ENCODE assay signal across 21 cellular contexts in the genomic region with DNA sequence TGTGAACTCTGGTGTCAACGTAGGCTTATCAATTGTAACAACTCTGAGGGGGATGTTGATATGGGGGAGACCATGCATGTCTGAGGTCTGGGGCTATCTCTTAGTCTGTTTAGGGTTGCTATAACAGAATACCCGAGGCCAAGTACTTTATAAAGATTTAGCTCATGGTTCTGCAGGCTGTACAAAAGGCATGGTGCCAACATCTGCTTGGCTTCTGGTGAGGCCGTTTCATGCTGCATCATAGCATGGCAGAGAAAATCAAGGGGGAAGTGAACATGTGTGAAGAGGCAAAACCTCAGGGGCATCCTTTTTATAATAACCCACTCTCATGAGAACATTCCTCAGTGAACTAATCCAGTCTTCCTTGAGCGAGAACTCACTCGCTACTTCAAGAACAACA.
A peak's percentile ranks its signal among the peaks of the same experiment; 100 is the strongest.
DNase-seq lines count a peak whose midpoint lies in the region; ATAC-seq and TF ChIP-seq lines count a peak whose summit lies in the region.
"Had no signal": no experiment of that assay in that cellular context is flagged by ENCODE, and none has a peak within 500 bp of the region (broad histone marks: within the 10 kb centered on the region; RNA-seq: fewer than 3 reads in every experiment).

No MANE protein-coding gene starts in this region.

- peak in 3 of 4 donors; percentile 38 to 48 (median 47) for ATAC-seq in heart left ventricle
- peak; percentile 42 for ATAC-seq in left ventricle myocardium superior
- ATAC-seq in stimulated activated naive CD8-positive, alpha-beta T cell treated with anti-CD3 and anti-CD28 coated beads, Interleukin-15, Interleukin-2, amounts not matched to agents 100 U/mL and 50 U/mL, for 24 hours = no peak
- ATAC-seq: A549, HCT116, Panc1 had no signal

- H3K4me2 ChIP-seq in H9 (ENCODE audit: insufficient read depth, insufficient read length, low read length) = no peak overlapping the region
- H3K4me2 ChIP-seq: A549, BLaER1, KMS-11 had no signal

- 60 to 71% (median 61%) methylated on average over 5 of the region's 5 CpGs for WGBS in heart left ventricle, 4 donors
- no CpG with 5 or more reads among the region's 5 CpGs for WGBS in H9 (ENCODE audit: extremely low coverage, insufficient read length, low lambda C conversion rate)

- no peak overlapping the region for H4K5ac ChIP-seq in H9 (ENCODE audit: insufficient read length, low read depth, low read length)

- H3K4ac ChIP-seq in H9 (ENCODE audit: low read depth, low read length) = no peak overlapping the region

- no peaks in the 10 kb centered on the region for H3K36me3 Mint-ChIP-seq in osteocyte (ENCODE audit: unreplicated experiment)
- no peaks in the 10 kb centered on the region for H3K36me3 Mint-ChIP-seq in H9 (ENCODE audit: insufficient read depth in 1 of 3, low read depth in 3 of 3)

- no peaks in the 10 kb centered on the region for H3K79me1 ChIP-seq in H9 (ENCODE audit: insufficient read depth, low read depth, low read length, poor library complexity, severe bottlenecking)

- H2BK5ac ChIP-seq in H9 (ENCODE audit: insufficient read length, low read length) = no peak overlapping the region

- H2BK20ac ChIP-seq in H9 (ENCODE audit: low read depth, low read length, poor library complexity, severe bottlenecking) = no peak overlapping the region

- no peaks in the 10 kb centered on the region for H3K23me2 ChIP-seq in H9 (ENCODE audit: insufficient read length, low read depth, low read length, poor library complexity, severe bottlenecking)

- H4K8ac ChIP-seq in H9 (replicated peaks; ENCODE audit: insufficient read length, low read depth, low read length) = no peak overlapping the region

- H3T11ph ChIP-seq in H9 (ENCODE audit: low read length) = no peak overlapping the region

- no peak overlapping the region for H3K4me3 ChIP-seq in heart left ventricle
- H3K4me3 ChIP-seq in right atrium auricular region = no peak overlapping the region
- no peak overlapping the region for H3K4me3 ChIP-seq in skeletal muscle tissue (ENCODE audit: low read length in 3 of 3)
- H3K4me3 ChIP-seq: A549, BLaER1, SJCRH30 had no signal

- H4K91ac ChIP-seq in H9 (ENCODE audit: insufficient read length, low read depth, low read length) = no peak overlapping the region

- H3K18ac ChIP-seq in H9 (ENCODE audit: insufficient read length, low read depth, low read length) = no peak overlapping the region

- H3K56ac ChIP-seq in H9 (ENCODE audit: insufficient read length, low read depth, low read length) = no peak overlapping the region

- H2BK15ac ChIP-seq in H9 (ENCODE audit: low read depth, low read length) = no peak overlapping the region

- no peak overlapping the region for H3K14ac ChIP-seq in H9 (ENCODE audit: insufficient read depth, low read length)

- H3K9me3 Mint-ChIP-seq in osteocyte (ENCODE audit: unreplicated experiment) (no peaks in the 10 kb centered on the region), H9 (no peaks in the 10 kb centered on the region)
- H3K9me3 Mint-ChIP-seq: CD4-positive, alpha-beta T cell had no signal

- no peak overlapping the region for H3K23ac ChIP-seq in H9 (ENCODE audit: insufficient read length, low read depth, low read length)

- no peak for TF ChIP-seq POLR2A in heart left ventricle (IDR thresholded peaks at IDR 0.05)

- TF ChIP-seq CTCF in heart left ventricle (IDR thresholded peaks at IDR 0.05) (no peak), right atrium auricular region (IDR thresholded peaks at IDR 0.05) (no peak), osteocyte (IDR thresholded peaks at IDR 0.05) (no peak), H9 (conservative IDR thresholded peaks at IDR 0.05) (no peak)

- H3K36me3 ChIP-seq in heart left ventricle (no peaks in the 10 kb centered on the region), right atrium auricular region (no peaks in the 10 kb centered on the region), skeletal muscle tissue (ENCODE audit: control insufficient read depth in 3 of 3, insufficient read depth in 3 of 3, low read length in 3 of 3) (no peaks in the 10 kb centered on the region)
- H3K36me3 ChIP-seq: BLaER1, SJCRH30 had no signal

- no peaks in the 10 kb centered on the region for H3K9me3 ChIP-seq in heart left ventricle
- H3K9me3 ChIP-seq in right atrium auricular region = no peaks in the 10 kb centered on the region
- H3K9me3 ChIP-seq in skeletal muscle tissue (ENCODE audit: control insufficient read depth in 3 of 3, low read length in 3 of 3) = no peaks in the 10 kb centered on the region
- H3K9me3 ChIP-seq in H9 (ENCODE audit: control insufficient read depth, low read depth, low read length) = no peaks in the 10 kb centered on the region
- H3K9me3 ChIP-seq: A549, BLaER1, SJCRH30 had no signal

- H3K4me1 Mint-ChIP-seq in osteocyte (ENCODE audit: unreplicated experiment) = peaks cover 54% of the 10 kb centered on the region
- H3K4me1 Mint-ChIP-seq in H9 = peaks cover 33 to 37% of the 10 kb centered on the region in 2 experiments

- DNase-seq in heart left ventricle (peak in 1 of 5 donors; percentile 44), right atrium auricular region (ENCODE audit: low spot score) (no peak), fibroblast of gingiva (ENCODE audit: low read depth) (peak; percentile 4), left ventricle myocardium superior (peak; percentile 31), osteocyte (ENCODE audit: extremely low spot score, unreplicated experiment) (no peak), H9 (no peak)
- DNase-seq in stimulated activated naive CD8-positive, alpha-beta T cell treated with anti-CD3 and anti-CD28 coated beads, Interleukin-15, Interleukin-2, amounts not matched to agents 100 U/mL and 50 U/mL, for 24 hours = no peak
- DNase-seq: CD4-positive, alpha-beta T cell; COR-L47; DMS153; GOT3; IMR-90; NCI-H1105 treated with DMSO at 0.1 percent for 48 hours; NK-92 treated with Interleukin-12 subunit alpha and Interleukin-12 subunit beta, amount 100 ng/mL, for 24 hours had no signal

- no peak overlapping the region for H2BK120ac ChIP-seq in H9 (ENCODE audit: low read depth, low read length, poor library complexity, severe bottlenecking)

- intact Hi-C loops in heart left ventricle (cut with DNase I) = no loop called here
- intact Hi-C loops in left ventricle myocardium superior (cut with micrococcal nuclease) = no loop called here

- no peak overlapping the region for H2AK5ac ChIP-seq in H9 (ENCODE audit: insufficient read length, low read length)

- H3K9ac ChIP-seq in skeletal muscle tissue (ENCODE audit: low read depth in 1 of 3, low read length in 3 of 3) = no peak overlapping the region
- no peak overlapping the region for H3K9ac ChIP-seq in H9 (ENCODE audit: extremely low read depth, insufficient read length, low read length)
- H3K9ac ChIP-seq: BLaER1, KMS-11 had no signal

- H2BK12ac ChIP-seq in H9 (ENCODE audit: insufficient read length, low read depth, low read length) = no peak overlapping the region

- no peaks in the 10 kb centered on the region for H3K79me2 ChIP-seq in H9 (ENCODE audit: insufficient read depth, low read length)

- H3K27ac ChIP-seq in heart left ventricle (no peak overlapping the region), right atrium auricular region (no peak overlapping the region), skeletal muscle tissue (ENCODE audit: low read depth, low read length) (peak overlapping the region; percentile 71), H9 (ENCODE audit: insufficient read length, low read depth, low read length) (no peak overlapping the region)
- H3K27ac ChIP-seq: A549, BLaER1, KMS-11, SJCRH30 had no signal

- H3K4me1 ChIP-seq in heart left ventricle (peaks cover 0 to 10% (median 5%) of the 10 kb centered on the region in 12 donors), right atrium auricular region (no peaks in the 10 kb centered on the region), skeletal muscle tissue (ENCODE audit: control insufficient read depth in 3 of 3, insufficient read depth in 3 of 3, low read length in 3 of 3) (peaks cover 16 to 21% (median 20%) of the 10 kb centered on the region in 3 donors), H9 (ENCODE audit: insufficient read depth, low read length) (no peaks in the 10 kb centered on the region; the same call in 1 of the 2 replicates)
- H3K4me1 ChIP-seq: A549, BLaER1, SJCRH30 had no signal

- no peak overlapping the region for H3K27ac Mint-ChIP-seq in osteocyte (ENCODE audit: unreplicated experiment)
- no peak overlapping the region for H3K27ac Mint-ChIP-seq in H9
- H3K27ac Mint-ChIP-seq: CD4-positive, alpha-beta T cell had no signal

- no peaks in the 10 kb centered on the region for H4K20me1 ChIP-seq in H9 (ENCODE audit: control insufficient read depth, insufficient read depth, insufficient read length)
- H4K20me1 ChIP-seq: BLaER1 had no signal

- no peaks in the 10 kb centered on the region for H3K27me3 ChIP-seq in heart left ventricle
- H3K27me3 ChIP-seq in right atrium auricular region = no peaks in the 10 kb centered on the region
- H3K27me3 ChIP-seq in skeletal muscle tissue (ENCODE audit: control insufficient read depth in 3 of 3, insufficient read depth in 3 of 3, low read length in 3 of 3) = no peaks in the 10 kb centered on the region
- H3K27me3 ChIP-seq in H9 (ENCODE audit: insufficient read depth, low read length) = no peaks in the 10 kb centered on the region
- H3K27me3 ChIP-seq: BLaER1, SJCRH30 had no signal

- H3K27me3 Mint-ChIP-seq in osteocyte (ENCODE audit: unreplicated experiment) (no peaks in the 10 kb centered on the region), H9 (ENCODE audit: low read depth) (no peaks in the 10 kb centered on the region)
- H3K27me3 Mint-ChIP-seq: CD4-positive, alpha-beta T cell had no signal

- H3K4me3 Mint-ChIP-seq in osteocyte (ENCODE audit: unreplicated experiment) = no peak overlapping the region
- H3K4me3 Mint-ChIP-seq in H9 = no peak overlapping the region
- H3K4me3 Mint-ChIP-seq: CD4-positive, alpha-beta T cell had no signal

- no peak overlapping the region for H2AFZ ChIP-seq in H9 (ENCODE audit: low read length)

Comparison
In these comparisons a context has a peak if more than half of its experiments do, and no peak if none do; other contexts are left out.
1. DNase-seq: peak in fibroblast of gingiva (single experiment) and left ventricle myocardium superior (single experiment); none in right atrium auricular region (single experiment), stimulated activated naive CD8-positive, alpha-beta T cell treated with anti-CD3 and anti-CD28 coated beads, Interleukin-15, Interleukin-2, amounts not matched to agents 100 U/mL and 50 U/mL, for 24 hours (single experiment), osteocyte (single experiment) and H9 (single experiment).